In the genomic region with DNA sequence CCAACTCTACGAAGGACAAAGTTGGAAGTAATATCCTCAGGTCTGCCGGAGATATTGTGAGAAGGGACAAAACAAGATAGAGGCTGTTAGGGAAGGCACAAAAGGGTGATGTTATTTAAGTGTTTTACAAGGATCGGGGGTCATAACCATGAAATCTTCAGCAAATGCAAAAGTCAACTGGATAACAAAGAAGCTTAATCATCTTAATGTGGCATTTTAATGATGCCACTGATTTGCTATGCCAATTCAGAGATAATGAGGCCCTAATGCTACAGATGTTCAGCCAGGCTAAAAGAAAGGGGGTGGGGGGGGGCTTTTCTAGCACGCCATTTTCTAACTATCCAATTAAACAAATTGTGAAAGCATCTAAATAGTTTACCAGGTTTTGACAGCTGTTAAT, we compare ENCODE assay signal across 13 cellular contexts.
DNase-seq lines count a peak whose midpoint lies in the region; ATAC-seq lines count a peak whose summit lies in the region.
"Had no signal": no experiment of that assay in that cellular context is flagged by ENCODE, and none has a peak within 500 bp of the region (broad histone marks: within the 10 kb centered on the region; RNA-seq: fewer than 3 reads in every experiment).

No MANE protein-coding gene starts in this region.

- no peak for ATAC-seq in T-helper 17 cell
- ATAC-seq in naive B cell (ENCODE audit: low read depth in 2 of 2): no peak
- ATAC-seq in GM18498 (IDR thresholded peaks at IDR 0.05; ENCODE audit: unreplicated experiment): no peak
- ATAC-seq in GM21360 (IDR thresholded peaks at IDR 0.05; ENCODE audit: unreplicated experiment): no peak

- no peaks in the 10 kb centered on the region for H3K27me3 ChIP-seq in HUES48 (ENCODE audit: control insufficient read depth, insufficient read depth, low read length)

- H3K9ac ChIP-seq in HUES48 (ENCODE audit: low read depth, low read length): 0 out of 2 replicates have a peak overlapping the region, but pooled peaks have one; percentile 15

- H3K36me3 ChIP-seq in HUES48 (ENCODE audit: control insufficient read depth, insufficient read depth, low read length): no peaks in the 10 kb centered on the region

- peak overlapping the region; percentile 55 for H3K4me3 Mint-ChIP-seq in T-helper 1 cell treated with Interleukin-12 subunit alpha and Interleukin-12 subunit beta and Interleukin-4 antibody, amounts not matched to agents 30 μg/mL and 1 μg/mL, for 36 hours
- H3K4me3 Mint-ChIP-seq in T-helper 17 cell (peak overlapping the region; percentile 70), naive B cell (peak overlapping the region in 7 of 8 donors; percentile 54 to 74 (median 63))

- H3K9me3 Mint-ChIP-seq in T-helper 1 cell treated with Interleukin-12 subunit alpha and Interleukin-12 subunit beta and Interleukin-4 antibody, amounts not matched to agents 30 μg/mL and 1 μg/mL, for 36 hours: peaks cover 6% of the 10 kb centered on the region
- H3K9me3 Mint-ChIP-seq in naive B cell: no peaks in the 10 kb centered on the region

- peaks cover 27% of the 10 kb centered on the region for H3K36me3 Mint-ChIP-seq in T-helper 1 cell treated with Interleukin-12 subunit alpha and Interleukin-12 subunit beta and Interleukin-4 antibody, amounts not matched to agents 30 μg/mL and 1 μg/mL, for 36 hours (ENCODE audit: low read depth)
- peaks cover 4% of the 10 kb centered on the region for H3K36me3 Mint-ChIP-seq in T-helper 17 cell (ENCODE audit: low read depth)
- H3K36me3 Mint-ChIP-seq in naive B cell: peaks cover 16 to 40% of the 10 kb centered on the region in 2 donors

- H3K4me1 Mint-ChIP-seq in T-helper 1 cell treated with Interleukin-12 subunit alpha and Interleukin-12 subunit beta and Interleukin-4 antibody, amounts not matched to agents 30 μg/mL and 1 μg/mL, for 36 hours (ENCODE audit: low read depth): peaks cover 41% of the 10 kb centered on the region
- H3K4me1 Mint-ChIP-seq in T-helper 17 cell (peaks cover 44% of the 10 kb centered on the region), naive B cell (peaks cover 60 to 84% (median 64%) of the 10 kb centered on the region in 3 donors)

- peak overlapping the region; percentile 85 for H3K27ac Mint-ChIP-seq in T-helper 1 cell treated with Interleukin-12 subunit alpha and Interleukin-12 subunit beta and Interleukin-4 antibody, amounts not matched to agents 30 μg/mL and 1 μg/mL, for 36 hours
- H3K27ac Mint-ChIP-seq in T-helper 17 cell: peak overlapping the region; percentile 94
- H3K27ac Mint-ChIP-seq in naive B cell: peak overlapping the region; percentile 60 to 95 (median 86)

- peaks cover 21% of the 10 kb centered on the region for H3K4me1 ChIP-seq in HUES48 (ENCODE audit: control insufficient read depth, insufficient read depth, low read length)

- H3K27me3 Mint-ChIP-seq in T-helper 1 cell treated with Interleukin-12 subunit alpha and Interleukin-12 subunit beta and Interleukin-4 antibody, amounts not matched to agents 30 μg/mL and 1 μg/mL, for 36 hours (ENCODE audit: low read depth): no peaks in the 10 kb centered on the region
- H3K27me3 Mint-ChIP-seq in T-helper 17 cell (no peaks in the 10 kb centered on the region), naive B cell (no peaks in the 10 kb centered on the region)

- DNase-seq in T-helper 1 cell (no peak), T-helper 17 cell (no peak), naive B cell (no peak), SHP77 treated with DMSO at 0.1 percent for 48 hours (lab: John Stamatoyannopoulos, UW) (no peak)
- DNase-seq: DMS53, dorsolateral prefrontal cortex, foreskin fibroblast, NCI-H146, posterior cingulate gyrus had no signal

- H3K27ac ChIP-seq in HUES48 (ENCODE audit: low read depth, low read length): peak overlapping the region; percentile 78
- H3K27ac ChIP-seq: dorsolateral prefrontal cortex had no signal

- H3K4me3 ChIP-seq in HUES48 (ENCODE audit: low read depth, low read length): no peak overlapping the region
- H3K4me3 ChIP-seq: dorsolateral prefrontal cortex had no signal

- no peaks in the 10 kb centered on the region for H3K9me3 ChIP-seq in HUES48 (ENCODE audit: control insufficient read depth, insufficient read depth, low read length)
- H3K9me3 ChIP-seq in T-helper 17 cell (ENCODE audit: control insufficient read depth, low read length, poor library complexity, severe bottlenecking): no peaks in the 10 kb centered on the region
